ENCODE assay signal across 13 cellular contexts in genomic region chr5:114412509-114413171, GRCh38. TPM values are rescaled to one million over a fixed set of nuclear protein-coding genes. Genes with fewer than 3 reads are reported as not detected.
DNase-seq lines count a peak whose midpoint lies in the region; ATAC-seq and TF ChIP-seq lines count a peak whose summit lies in the region.
"Had no signal": no experiment of that assay in that cellular context is flagged by ENCODE, and none has a peak within 500 bp of the region (broad histone marks: within the 10 kb centered on the region; RNA-seq: fewer than 3 reads in every experiment).

No MANE protein-coding gene starts in this region.

- no peak overlapping the region for H3K4me2 ChIP-seq in mesenchymal stem cell (ENCODE audit: low read length, poor library complexity, severe bottlenecking)

- H3K4ac ChIP-seq in mesenchymal stem cell (ENCODE audit: low read depth in 1 of 2, low read length in 2 of 2) = no peak overlapping the region

- no peak for TF ChIP-seq POLR2A in GM18505 (IDR thresholded peaks at IDR 0.05; ENCODE audit: borderline replicate concordance, extremely low read depth, insufficient read depth, insufficient read length)

- ATAC-seq in GM18505 (IDR thresholded peaks at IDR 0.05; ENCODE audit: unreplicated experiment) (no peak), Right ventricle myocardium superior (ENCODE audit: poor library complexity) (no peak)
- ATAC-seq: SK-N-SH treated with all-trans-retinoic acid at 6 μM for 48 hours had no signal

- H2BK15ac ChIP-seq in mesenchymal stem cell (ENCODE audit: low read depth, poor library complexity, severe bottlenecking) = no peak overlapping the region

- no peaks in the 10 kb centered on the region for H3K27me3 ChIP-seq in GM06990 (replicated peaks; ENCODE audit: control insufficient read depth, insufficient read depth, low read length)
- peaks cover 0 to 4% of the 10 kb centered on the region in 2 experiments for H3K27me3 ChIP-seq in mesenchymal stem cell (ENCODE audit: control insufficient read depth in 1 of 2, insufficient read depth in 1 of 2, low read length in 2 of 2)

- H2BK5ac ChIP-seq in mesenchymal stem cell (ENCODE audit: low read depth, low read length, poor library complexity, severe bottlenecking) = no peak overlapping the region

- H3K14ac ChIP-seq in mesenchymal stem cell (ENCODE audit: low read length in 2 of 2) = no peak overlapping the region

- H3K4me3 ChIP-seq in GM06990 (replicated peaks; ENCODE audit: low read depth, low read length) (no peak overlapping the region), mesenchymal stem cell (ENCODE audit: insufficient read depth in 1 of 2, low read depth in 1 of 2, low read length in 2 of 2) (no peak overlapping the region)

- no peak overlapping the region for H3K23ac ChIP-seq in mesenchymal stem cell (ENCODE audit: low read length in 2 of 2)

- H3K36me3 ChIP-seq in GM06990 (ENCODE audit: control insufficient read depth, insufficient read depth, low read length) = no peaks in the 10 kb centered on the region
- no peaks in the 10 kb centered on the region for H3K36me3 ChIP-seq in mesenchymal stem cell (ENCODE audit: control insufficient read depth in 1 of 2, insufficient read depth in 2 of 2, low read depth in 1 of 2, low read length in 2 of 2)

- H3K4me1 ChIP-seq in mesenchymal stem cell (ENCODE audit: control insufficient read depth, insufficient read depth, low read depth, low read length) = no peaks in the 10 kb centered on the region

- no CpG with 5 or more reads among the region's 1 CpG for WGBS in mesenchymal stem cell

- no peak overlapping the region for H3K27ac ChIP-seq in mesenchymal stem cell (ENCODE audit: low read length, poor library complexity, severe bottlenecking)

- H2BK12ac ChIP-seq in mesenchymal stem cell (ENCODE audit: low read length in 2 of 2) = no peak overlapping the region

- H4K8ac ChIP-seq in mesenchymal stem cell (ENCODE audit: low read length) = no peak overlapping the region

- H2BK120ac ChIP-seq in mesenchymal stem cell (ENCODE audit: low read depth, low read length) = no peak overlapping the region

- H2AFZ ChIP-seq in mesenchymal stem cell (ENCODE audit: low read depth, low read length) = no peak overlapping the region

- H3K79me1 ChIP-seq in mesenchymal stem cell (replicated peaks; ENCODE audit: low read length, poor library complexity, severe bottlenecking) = no peaks in the 10 kb centered on the region

- no peak overlapping the region for H3K18ac ChIP-seq in mesenchymal stem cell (ENCODE audit: low read depth in 1 of 2, low read length in 2 of 2)

- no peak for TF ChIP-seq CTCF in GM06990 (IDR thresholded peaks at IDR 0.05; ENCODE audit: insufficient read depth, low read length, poor library complexity, severe bottlenecking)

- intact Hi-C loops in Right ventricle myocardium superior (cut with DNase I) = no loop called here

- no peak overlapping the region for H4K91ac ChIP-seq in mesenchymal stem cell (ENCODE audit: low read length)

- peak; percentile 37 for DNase-seq in GM06990 (ENCODE audit: extremely low read depth, insufficient read length)
- DNase-seq in LoVo (ENCODE audit: low spot score) = peak; percentile 87
- DNase-seq in amniotic stem cell (lab: John Stamatoyannopoulos, UW) = peak; percentile 76
- peak; percentile 94 for DNase-seq in mesenchymal stem cell
- DNase-seq in SHP77 treated with DMSO at 0.1 percent for 48 hours (lab: John Stamatoyannopoulos, UW) = no peak
- DNase-seq in Right ventricle myocardium superior = no peak
- no peak for DNase-seq in NCI-H1092 (lab: John Stamatoyannopoulos, UW)
- DNase-seq: activated CD4-positive, alpha-beta T cell treated with anti-CD3 and anti-CD28 coated beads, Interleukin-2, amount 50 U/mL, for 1 hour; activated naive CD4-positive, alpha-beta T cell treated with anti-CD3 and anti-CD28 coated beads, Interleukin-2, amount 50 U/mL, for 16 hours; endodermal cell; NCI-H2081 had no signal

- no peaks in the 10 kb centered on the region for H3K9me3 ChIP-seq in mesenchymal stem cell (ENCODE audit: control insufficient read depth, low read length)

- no peak overlapping the region for H3K9ac ChIP-seq in mesenchymal stem cell (ENCODE audit: low read length)

- H2AK5ac ChIP-seq in mesenchymal stem cell (ENCODE audit: low read length, severe bottlenecking) = no peak overlapping the region

RNA-seq across cellular contexts. Expression of gene KCNN2, which starts 50.8 kb away (rescaled TPM):
- polyA plus RNA-seq in mesenchymal stem cell (2013, experiment 1 of 2) = 1.4 TPM
- polyA plus RNA-seq in mesenchymal stem cell (2013, experiment 2 of 2) = 1.5 TPM
- total RNA-seq in Right ventricle myocardium superior = 8.0 TPM

Comparison
In these comparisons a context has a peak if more than half of its experiments do, and no peak if none do; other contexts are left out.
1. DNase-seq: peak in GM06990 (single experiment), LoVo (single experiment), amniotic stem cell (single experiment) and mesenchymal stem cell (single experiment); none in SHP77 treated with DMSO at 0.1 percent for 48 hours (single experiment), Right ventricle myocardium superior (single experiment) and NCI-H1092 (single experiment).